In the genomic region with DNA sequence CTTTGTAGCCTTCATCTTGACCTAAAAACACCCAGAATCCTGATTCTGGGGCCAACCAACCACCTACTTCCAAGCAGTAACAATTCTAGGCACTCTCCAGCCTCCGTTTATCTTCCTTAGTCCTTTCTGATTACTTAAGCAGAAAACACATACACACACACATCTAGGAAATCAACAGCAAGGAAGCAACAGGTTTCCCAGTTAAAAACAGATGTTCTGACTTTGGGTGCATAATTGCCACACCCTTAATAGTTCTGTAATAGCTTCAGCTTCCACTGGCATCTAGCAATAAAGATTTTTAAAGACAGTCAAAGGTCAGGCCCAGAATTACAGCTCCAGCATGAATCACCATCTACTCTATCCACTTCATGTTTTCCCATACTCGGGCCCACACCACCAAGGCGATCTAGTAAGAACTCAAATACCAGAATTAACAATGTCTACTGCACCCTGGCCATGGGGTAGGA, we compare ENCODE assay signal across 9 cellular contexts. TPM values are rescaled to one million over a fixed set of nuclear protein-coding genes. Genes with fewer than 3 reads are reported as not detected.
DNase-seq lines count a peak whose midpoint lies in the region; ATAC-seq and TF ChIP-seq lines count a peak whose summit lies in the region.
"Had no signal": no experiment of that assay in that cellular context is flagged by ENCODE, and none has a peak within 500 bp of the region (broad histone marks: within the 10 kb centered on the region; RNA-seq: fewer than 3 reads in every experiment).

No MANE protein-coding gene starts in this region.

- no peak overlapping the region for H3K27ac ChIP-seq in DND-41 (ENCODE audit: low read length)
- H3K27ac ChIP-seq: right lobe of liver had no signal

- peak overlapping the region; percentile 4 for H3K27ac Mint-ChIP-seq in dendritic cell treated with granulocyte-macrophage colony-stimulating factor and Interleukin-4, amounts not matched to agents 40 ng/mL and 50 ng/mL, for 4 days
- peak overlapping the region; percentile 49 for H3K27ac Mint-ChIP-seq in progenitor cell of endocrine pancreas

- peak overlapping the region; percentile 97 for H3K4me3 Mint-ChIP-seq in dendritic cell treated with granulocyte-macrophage colony-stimulating factor and Interleukin-4, amounts not matched to agents 40 ng/mL and 50 ng/mL, for 4 days
- H3K4me3 Mint-ChIP-seq in progenitor cell of endocrine pancreas (ENCODE audit: low read depth), result peak overlapping the region; percentile 97

- H3K4me2 ChIP-seq in DND-41 (ENCODE audit: insufficient read depth, low read length), result peak overlapping the region; percentile 71; the same call in 1 of the 2 replicates

- peaks cover 30% of the 10 kb centered on the region; the same call in 1 of the 2 replicates for H4K20me1 ChIP-seq in DND-41 (ENCODE audit: insufficient read depth, low read length)

- H3K27me3 Mint-ChIP-seq in dendritic cell treated with granulocyte-macrophage colony-stimulating factor and Interleukin-4, amounts not matched to agents 40 ng/mL and 50 ng/mL, for 4 days, result peaks cover 20% of the 10 kb centered on the region
- no peaks in the 10 kb centered on the region for H3K27me3 Mint-ChIP-seq in progenitor cell of endocrine pancreas

- TF ChIP-seq CTCF in DND-41 (IDR thresholded peaks at IDR 0.05; ENCODE audit: borderline replicate concordance, extremely low read depth, low read length, poor library complexity, severe bottlenecking), result no peak
- TF ChIP-seq CTCF in progenitor cell of endocrine pancreas (IDR thresholded peaks at IDR 0.05; ENCODE audit: unreplicated experiment), result no peak
- no peak for TF ChIP-seq CTCF in GM10266 (IDR thresholded peaks at IDR 0.05; ENCODE audit: control insufficient read depth, insufficient read depth, low read depth, missing control alignments)

- H3K36me3 ChIP-seq in DND-41 (ENCODE audit: insufficient read depth, low read length), result no peaks in the 10 kb centered on the region

- H3K9me3 Mint-ChIP-seq in dendritic cell treated with granulocyte-macrophage colony-stimulating factor and Interleukin-4, amounts not matched to agents 40 ng/mL and 50 ng/mL, for 4 days, result no peaks in the 10 kb centered on the region
- H3K9me3 Mint-ChIP-seq in progenitor cell of endocrine pancreas (ENCODE audit: low read depth), result no peaks in the 10 kb centered on the region

- H3K27me3 ChIP-seq in DND-41 (ENCODE audit: insufficient read depth, low read length, poor library complexity), result no peaks in the 10 kb centered on the region
- H3K27me3 ChIP-seq: right lobe of liver had no signal

- H3K79me2 ChIP-seq in DND-41 (ENCODE audit: insufficient read depth, low read length), result peaks cover 75% of the 10 kb centered on the region

- peaks cover 74% of the 10 kb centered on the region for H3K4me1 Mint-ChIP-seq in dendritic cell treated with granulocyte-macrophage colony-stimulating factor and Interleukin-4, amounts not matched to agents 40 ng/mL and 50 ng/mL, for 4 days (ENCODE audit: low read depth)
- H3K4me1 Mint-ChIP-seq in progenitor cell of endocrine pancreas (ENCODE audit: low read depth), result peaks cover 26% of the 10 kb centered on the region

- H3K4me3 ChIP-seq in DND-41 (ENCODE audit: low read depth in 1 of 2, low read length in 2 of 2), result no peak overlapping the region; a peak in 1 of 4 replicates
- H3K4me3 ChIP-seq: right lobe of liver had no signal

- intact Hi-C loops in dendritic cell treated with granulocyte-macrophage colony-stimulating factor and Interleukin-4, amounts not matched to agents 40 ng/mL and 50 ng/mL, for 4 days (cut with micrococcal nuclease), result no loop called here

- ATAC-seq in DND-41 (ENCODE audit: insufficient read depth, low read depth) (no peak), GM21390 (IDR thresholded peaks at IDR 0.05; ENCODE audit: unreplicated experiment) (no peak), GM21528 (IDR thresholded peaks at IDR 0.05; ENCODE audit: low FRiP score, unreplicated experiment) (no peak)

- no peak overlapping the region for H2AFZ ChIP-seq in DND-41 (ENCODE audit: low read depth, low read length)

- no peak overlapping the region for H3K9ac ChIP-seq in DND-41 (ENCODE audit: low read depth, low read length)

- DNase-seq in DND-41 (no peak), MV-4-11 (lab: John Stamatoyannopoulos, UW) (peak; percentile 67), progenitor cell of endocrine pancreas (ENCODE audit: low spot score, unreplicated experiment) (no peak), GM10266 (ENCODE audit: extremely low spot score) (no peak), ecto neural progenitor cell (ENCODE audit: low spot score) (no peak)
- DNase-seq: right lobe of liver had no signal

- peaks cover 62% of the 10 kb centered on the region for H3K36me3 Mint-ChIP-seq in dendritic cell treated with granulocyte-macrophage colony-stimulating factor and Interleukin-4, amounts not matched to agents 40 ng/mL and 50 ng/mL, for 4 days (ENCODE audit: low read depth)
- H3K36me3 Mint-ChIP-seq in progenitor cell of endocrine pancreas (ENCODE audit: insufficient read depth), result peaks cover 3% of the 10 kb centered on the region

- H3K4me1 ChIP-seq in DND-41 (ENCODE audit: insufficient read depth, low read length), result peaks cover 43% of the 10 kb centered on the region

- no peaks in the 10 kb centered on the region for H3K9me3 ChIP-seq in DND-41 (ENCODE audit: insufficient read depth, low read length, severe bottlenecking)
- H3K9me3 ChIP-seq: right lobe of liver had no signal

RNA-seq across cellular contexts. Expression of a gene that starts 2.6 kb away (rescaled TPM):
- total RNA-seq in progenitor cell of endocrine pancreas, result 115 and 118 TPM in 2 replicates
